In genomic region chr5:43484049-43484849, GRCh38 we compare ENCODE assay signal across 8 cellular contexts. TPM values are rescaled to one million over a fixed set of nuclear protein-coding genes. Genes with fewer than 3 reads are reported as not detected.
DNase-seq lines count a peak whose midpoint lies in the region; ATAC-seq lines count a peak whose summit lies in the region.

No MANE protein-coding gene starts in this region.

- H4K5ac ChIP-seq in mesendoderm (ENCODE audit: low read length) = no peak overlapping the region

- peak overlapping the region; percentile 62 for H2BK5ac ChIP-seq in mesendoderm (ENCODE audit: low read length)

- H3K27me3 Mint-ChIP-seq in activated CD8-positive, alpha-beta memory T cell treated with anti-CD3 and anti-CD28 coated beads, Interleukin-2, amount 10 ng/mL, durations not matched to agents 7 days and 5 days = no peaks in the 10 kb centered on the region

- CTCF ChIA-PET in activated CD8-positive, alpha-beta memory T cell treated with anti-CD3 and anti-CD28 coated beads, Interleukin-2, amount 10 ng/mL, durations not matched to agents 7 days and 5 days (lab: Charles Lee) = interaction anchor here (0.8 to 3.2 kb wide), 43 partner anchors 9 to 1325 kb away, joined by 3 to 25 read pairs (median 4); partner anchors contain the start of genes C5orf34, HMGCS1 and ZNF131

- H3K4ac ChIP-seq in mesendoderm (ENCODE audit: low read depth, low read length) = no peak overlapping the region

- H4K8ac ChIP-seq in mesendoderm (ENCODE audit: low read depth, low read length) = no peak overlapping the region

- H3K4me3 Mint-ChIP-seq in activated CD8-positive, alpha-beta memory T cell treated with anti-CD3 and anti-CD28 coated beads, Interleukin-2, amount 10 ng/mL, durations not matched to agents 7 days and 5 days = peak overlapping the region; percentile 98

- H3K9ac ChIP-seq in endocrine pancreas (ENCODE audit: control insufficient read depth, insufficient read depth, low read length) (peak overlapping the region; percentile 65), mesendoderm (ENCODE audit: low read length) (peak overlapping the region; percentile 93)

- H3K4me2 ChIP-seq in mesendoderm (ENCODE audit: low read length) = peak overlapping the region; percentile 88

- in situ Hi-C loops in Caki2 (cut with HindIII; ENCODE audit: low pct_unique_long_range_greater_than_20kb, low sequenced_read_pairs) = no loop called here

- DNase-seq in Caki2 (ENCODE audit: low read depth) (peak; percentile 88), HUDEP-2 (lab: John Stamatoyannopoulos, UW; ENCODE audit: unreplicated experiment in 76 of 76) (peak in 74 of 76 experiments; percentile 3 to 93 (median 70)), NOMO-1 (lab: John Stamatoyannopoulos, UW; ENCODE audit: unreplicated experiment in 2 of 2) (peak; percentile 97), mesendoderm (peak; percentile 92)
- peak; percentile 94 for DNase-seq in activated CD8-positive, alpha-beta memory T cell treated with anti-CD3 and anti-CD28 coated beads, Interleukin-2, amount 10 ng/mL, durations not matched to agents 7 days and 5 days
- DNase-seq in stimulated activated CD8-positive, alpha-beta memory T cell treated with anti-CD3 and anti-CD28 coated beads, Interleukin-12 subunit alpha, Interleukin-12 subunit beta, amount 100 ng/mL, for 24 hours (ENCODE audit: extremely low read depth) = peak; percentile 68

- peak overlapping the region; percentile 100 for H3K27ac Mint-ChIP-seq in activated CD8-positive, alpha-beta memory T cell treated with anti-CD3 and anti-CD28 coated beads, Interleukin-2, amount 10 ng/mL, durations not matched to agents 7 days and 5 days

- peaks cover 45% of the 10 kb centered on the region for H3K4me1 Mint-ChIP-seq in activated CD8-positive, alpha-beta memory T cell treated with anti-CD3 and anti-CD28 coated beads, Interleukin-2, amount 10 ng/mL, durations not matched to agents 7 days and 5 days

- peak overlapping the region; percentile 85 for H3K27ac ChIP-seq in mesendoderm (ENCODE audit: low read depth, low read length)

- no peaks in the 10 kb centered on the region for H3K9me3 Mint-ChIP-seq in activated CD8-positive, alpha-beta memory T cell treated with anti-CD3 and anti-CD28 coated beads, Interleukin-2, amount 10 ng/mL, durations not matched to agents 7 days and 5 days (ENCODE audit: low read depth)

- H3K56ac ChIP-seq in mesendoderm (ENCODE audit: low read length) = peak overlapping the region; percentile 94

- H2BK15ac ChIP-seq in mesendoderm (replicated peaks; ENCODE audit: low read depth) = no peak overlapping the region

- no peak overlapping the region for H2BK120ac ChIP-seq in mesendoderm (ENCODE audit: low read depth, low read length)

- H2AK5ac ChIP-seq in mesendoderm (ENCODE audit: low read length) = no peak overlapping the region

- H3K79me1 ChIP-seq in mesendoderm (ENCODE audit: low read length) = no peaks in the 10 kb centered on the region

- H3K36me3 ChIP-seq in endocrine pancreas (ENCODE audit: control insufficient read depth, insufficient read depth, low read length) (no peaks in the 10 kb centered on the region), mesendoderm (ENCODE audit: control insufficient read depth, insufficient read depth, low read length) (no peaks in the 10 kb centered on the region)

- peaks cover 15% of the 10 kb centered on the region for H3K36me3 Mint-ChIP-seq in activated CD8-positive, alpha-beta memory T cell treated with anti-CD3 and anti-CD28 coated beads, Interleukin-2, amount 10 ng/mL, durations not matched to agents 7 days and 5 days

- H3K9me3 ChIP-seq in endocrine pancreas (ENCODE audit: control insufficient read depth, low read length) = no peaks in the 10 kb centered on the region

- peak overlapping the region; percentile 34 for H3K18ac ChIP-seq in mesendoderm (ENCODE audit: low read length)

- H3K4me1 ChIP-seq in endocrine pancreas (ENCODE audit: control insufficient read depth, insufficient read depth, low read length) = peaks cover 7% of the 10 kb centered on the region
- H3K4me1 ChIP-seq in mesendoderm (ENCODE audit: control insufficient read depth, low read depth, low read length) = no peaks in the 10 kb centered on the region

- WGBS in mesendoderm (ENCODE audit: extremely low coverage, insufficient coverage, low lambda C conversion rate) = no CpG with 5 or more reads among the region's 33 CpGs

- H3K23ac ChIP-seq in mesendoderm (ENCODE audit: low read length) = peak overlapping the region; percentile 51

- H3K27me3 ChIP-seq in endocrine pancreas (ENCODE audit: control insufficient read depth, insufficient read depth, low read length) (no peaks in the 10 kb centered on the region), mesendoderm (ENCODE audit: insufficient read depth, low read length, poor library complexity) (no peaks in the 10 kb centered on the region)

- no peaks in the 10 kb centered on the region for H3K79me2 ChIP-seq in mesendoderm (ENCODE audit: control insufficient read depth, insufficient read depth, low read length)

- ATAC-seq in GM21423 (IDR thresholded peaks at IDR 0.05; ENCODE audit: unreplicated experiment) = peak; percentile 64
- peak; percentile 78 for ATAC-seq in activated CD8-positive, alpha-beta memory T cell treated with anti-CD3 and anti-CD28 coated beads, Interleukin-2, amount 10 ng/mL, durations not matched to agents 7 days and 5 days

- peak overlapping the region; percentile 44 for H3K4me3 ChIP-seq in endocrine pancreas (ENCODE audit: control insufficient read depth, insufficient read depth, low read length)
- peak overlapping the region; percentile 75 for H3K4me3 ChIP-seq in mesendoderm (ENCODE audit: low read length)

RNA-seq across cellular contexts. Expression of gene TMEM267, which starts 0.6 kb away (rescaled TPM):
- total RNA-seq in Caki2 (2014; rRNA removed; shearing (Covaris generic); ENCODE audit: low replicate concordance) = 16.3 and 23.1 TPM in 2 replicates
- total RNA-seq in activated CD8-positive, alpha-beta memory T cell treated with anti-CD3 and anti-CD28 coated beads, Interleukin-2, amount 10 ng/mL, durations not matched to agents 7 days and 5 days = 10 to 100 TPM; 13.9 to 21.9 TPM
- polyA plus RNA-seq in mesendoderm (2013, experiment 1 of 2) = 4.6 TPM
- 5.2 TPM for polyA plus RNA-seq in mesendoderm (2013, experiment 2 of 2)

RNA-seq across cellular contexts. Expression of gene C5orf34, which starts 30.7 kb away (rescaled TPM):
- total RNA-seq in Caki2 (2014; rRNA removed; shearing (Covaris generic); ENCODE audit: low replicate concordance) = 12.3 and 21.5 TPM in 2 replicates
- 1 to 10 TPM; 7.0 to 9.8 TPM for total RNA-seq in activated CD8-positive, alpha-beta memory T cell treated with anti-CD3 and anti-CD28 coated beads, Interleukin-2, amount 10 ng/mL, durations not matched to agents 7 days and 5 days
- 6.1 TPM for polyA plus RNA-seq in mesendoderm (2013, experiment 1 of 2)
- 6.6 TPM for polyA plus RNA-seq in mesendoderm (2013, experiment 2 of 2)

Comparison
In these comparisons a context has a peak if more than half of its experiments do, and no peak if none do; other contexts are left out.
1. Peak in every context shown above with its lines: DNase-seq, ATAC-seq, H3K4me3 ChIP-seq and H3K27ac ChIP-seq.